Comparison of ENCODE assay signal across 8 cellular contexts in genomic region chr17:5592382-5592781, GRCh38. TPM values are rescaled to one million over a fixed set of nuclear protein-coding genes. Genes with fewer than 3 reads are reported as not detected.
DNase-seq lines count a peak whose midpoint lies in the region; ATAC-seq, FAIRE-seq and TF ChIP-seq lines count a peak whose summit lies in the region.

No MANE protein-coding gene starts in this region.

- H3K4me3 ChIP-seq in AG04449 (ENCODE audit: low read depth, low read length), result no peak overlapping the region
- H3K4me3 ChIP-seq in right lobe of liver, result no peak overlapping the region

- CTCF ChIA-PET in AG04449 (lab: Yijun Ruan, JAX), result interaction anchor here (0.8 to 9.5 kb wide), 25 partner anchors 10 to 880 kb away, joined by 3 to 280 read pairs (median 4); partner anchors contain the start of gene AIPL1

- TF ChIP-seq POLR2A in right lobe of liver (IDR thresholded peaks at IDR 0.05), result no peak

- no peaks in the 10 kb centered on the region for H3K9me3 ChIP-seq in right lobe of liver

- 9% methylated on average over 7 of the region's 7 CpGs for whole genome bisulfite sequencing in right lobe of liver (ENCODE audit: insufficient coverage, low coverage, low lambda C conversion rate, missing lambda C conversion rate)

- POLR2A ChIA-PET in AG04449 (lab: Yijun Ruan, JAX), result no interaction called here

- peak; percentile 72 for FAIRE-seq in GM18507 (lab: Jason Lieb, UNC)

- no peaks in the 10 kb centered on the region for H3K36me3 ChIP-seq in right lobe of liver

- intact Hi-C loops in right lobe of liver (cut with DNase I), result no loop called here

- H3K27ac ChIP-seq in right lobe of liver, result no peak overlapping the region

- ATAC-seq in right lobe of liver (peak; percentile 55 to 72 (median 60)), HG03342 (IDR thresholded peaks at IDR 0.05; ENCODE audit: unreplicated experiment) (no peak), GM21528 (IDR thresholded peaks at IDR 0.05; ENCODE audit: low FRiP score, unreplicated experiment) (no peak)

- TF ChIP-seq CTCF in AG04449 (IDR thresholded peaks at IDR 0.05; ENCODE audit: insufficient read depth, low read length, missing control alignments), result peak; percentile 11
- peak; percentile 54 to 68 (median 63) for TF ChIP-seq CTCF in right lobe of liver (IDR thresholded peaks at IDR 0.05)

- no peaks in the 10 kb centered on the region for H3K4me1 ChIP-seq in right lobe of liver

- DNase-seq in AG04449 (ENCODE audit: low read depth, low spot score) (no peak), GM18507 (ENCODE audit: extremely low spot score, insufficient read length, low read depth) (no peak), NCI-H69 (lab: John Stamatoyannopoulos, UW) (peak; percentile 66), right lobe of liver (no peak)
- DNase-seq in central memory CD4-positive, alpha-beta T cell, result peak; percentile 30
- DNase-seq in activated T-cell treated with anti-CD3 and anti-CD28 coated beads, Interleukin-2, amount 50 U/mL, for 48 hours, result no peak

- H3K27me3 ChIP-seq in right lobe of liver, result no peaks in the 10 kb centered on the region

RNA-seq across cellular contexts. Expression of gene NLRP1, which starts 8.1 kb away (rescaled TPM):
- 1 to 10 TPM; 2.5 to 4.7 (median 3.3) TPM for total RNA-seq in right lobe of liver

Comparison
In these comparisons a context has a peak if more than half of its experiments do, and no peak if none do; other contexts are left out.
1. DNase-seq: peak in NCI-H69 (single experiment) and central memory CD4-positive, alpha-beta T cell (single experiment); none in AG04449 (single experiment), GM18507 (single experiment), right lobe of liver (0 of 3) and activated T-cell treated with anti-CD3 and anti-CD28 coated beads, Interleukin-2, amount 50 U/mL, for 48 hours (0 of 2).
2. ATAC-seq: peak in right lobe of liver (4 of 4); none in HG03342 (single experiment) and GM21528 (single experiment).